ENCODE assay signal across 19 cellular contexts in the genomic region with DNA sequence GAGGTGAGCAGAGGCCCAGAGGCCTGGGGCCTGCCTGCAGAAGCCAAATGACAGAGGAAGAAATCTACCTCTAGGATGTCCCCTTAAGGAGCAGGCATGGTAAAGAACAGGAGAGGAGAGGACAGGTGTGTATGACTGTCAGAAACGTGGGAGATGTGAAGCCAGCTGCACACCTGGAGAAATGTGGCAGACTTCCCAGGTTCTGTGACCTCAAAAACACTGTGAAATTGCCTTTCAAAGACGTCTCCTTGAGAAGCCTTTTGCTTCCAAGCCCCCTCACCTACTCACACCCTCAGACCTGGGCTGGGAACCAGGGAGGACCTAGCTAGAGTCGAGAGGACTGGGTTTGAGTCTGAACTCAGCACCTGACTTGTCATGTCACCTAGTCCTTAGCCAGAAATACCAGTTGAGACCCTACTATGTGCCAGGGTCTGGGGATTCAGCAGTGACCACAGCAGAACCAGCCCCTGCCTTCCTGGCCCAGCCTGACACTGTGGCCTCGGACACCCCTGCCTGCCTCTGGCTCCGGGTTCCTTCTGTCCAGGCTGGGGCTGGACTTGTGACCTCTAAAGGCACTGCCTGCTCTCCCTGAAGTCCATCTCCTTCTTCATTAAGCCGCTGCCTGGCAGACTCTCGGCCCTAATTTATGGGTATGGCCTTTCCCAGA. TPM values are rescaled to one million over a fixed set of nuclear protein-coding genes. Genes with fewer than 3 reads are reported as not detected.
A peak's percentile ranks its signal among the peaks of the same experiment; 100 is the strongest.
DNase-seq lines count a peak whose midpoint lies in the region; ATAC-seq, FAIRE-seq and TF ChIP-seq lines count a peak whose summit lies in the region.
"Had no signal": no experiment of that assay in that cellular context is flagged by ENCODE, and none has a peak within 500 bp of the region (broad histone marks: within the 10 kb centered on the region; RNA-seq: fewer than 3 reads in every experiment).

No MANE protein-coding gene starts in this region.

- TF ChIP-seq RAD21 in HepG2 (CRISPR knock-in tag; IDR thresholded peaks at IDR 0.05): no peak

- POLR2A ChIA-PET in HepG2 (lab: Yijun Ruan, JAX): no interaction called here

- H3K4me3 Mint-ChIP-seq in nephron progenitor cell: no peak overlapping the region

- intact Hi-C loops in right lobe of liver (cut with DNase I): loop anchor here (5.0 to 10.0 kb wide), 3 partner anchors 34 to 221 kb away; no protein-coding TSS in a partner anchor
- intact Hi-C loops in HepG2 (cut with micrococcal nuclease; ENCODE audit: unreplicated experiment): no loop called here
- intact Hi-C loops in upper lobe of right lung (cut with DNase I): loop anchor here (5.0 kb wide), 1 partner anchor 314 kb away; no protein-coding TSS in a partner anchor

- H3K4me3 ChIP-seq in right lobe of liver (no peak overlapping the region), HepG2 (replicated peaks in 1 of 3; ENCODE audit: insufficient read depth in 1 of 3, low read depth in 2 of 3, low read length in 3 of 3) (no peak overlapping the region), upper lobe of right lung (no peak overlapping the region)
- H3K4me3 ChIP-seq: GM12878, GM23248 had no signal

- 0 out of 2 replicates have a peak, but pooled peaks cover 2% of the 10 kb centered on the region for H4K20me1 ChIP-seq in HepG2 (ENCODE audit: insufficient read depth, low read length)

- H3K79me2 ChIP-seq in HepG2 (ENCODE audit: insufficient read depth, low read length): no peaks in the 10 kb centered on the region

- peaks cover 58% of the 10 kb centered on the region for H3K27me3 Mint-ChIP-seq in nephron progenitor cell (ENCODE audit: low read depth, poor library complexity)

- FAIRE-seq in HepG2 (lab: Jason Lieb, UNC): no peak
- FAIRE-seq: GM12878 had no signal

- H3K4me1 Mint-ChIP-seq in nephron progenitor cell: peaks cover 26% of the 10 kb centered on the region

- H3K4me2 ChIP-seq in HepG2 (ENCODE audit: low read depth, low read length): no peak overlapping the region

- ATAC-seq in right lobe of liver: no peak
- no peak for ATAC-seq in HepG2
- no peak for ATAC-seq in upper lobe of right lung
- ATAC-seq: GM12878 had no signal

- H3K27ac ChIP-seq in right lobe of liver: no peak overlapping the region
- no peak overlapping the region for H3K27ac ChIP-seq in HepG2 (ENCODE audit: extremely low read length, insufficient read depth, low read length)
- no peak overlapping the region for H3K27ac ChIP-seq in upper lobe of right lung
- H3K27ac ChIP-seq: 22Rv1, GM23248 had no signal

- in situ Hi-C loops in HepG2 (cut with HindIII; ENCODE audit: extremely low pct_ligation_motif_present, low pct_unique_long_range_greater_than_20kb): loop anchor here (5.0 to 10.0 kb wide), 4 partner anchors 34 to 311 kb away; no protein-coding TSS in a partner anchor

- no peaks in the 10 kb centered on the region for H3K9me3 ChIP-seq in right lobe of liver
- H3K9me3 ChIP-seq in HepG2 (ENCODE audit: low read length): no peaks in the 10 kb centered on the region
- H3K9me3 ChIP-seq in upper lobe of right lung: no peaks in the 10 kb centered on the region

- no peak overlapping the region for H3K27ac Mint-ChIP-seq in nephron progenitor cell

- H3K27me3 ChIP-seq in right lobe of liver: no peaks in the 10 kb centered on the region
- peaks cover 8 to 43% of the 10 kb centered on the region in 2 experiments for H3K27me3 ChIP-seq in HepG2 (ENCODE audit: control insufficient read depth in 1 of 2, insufficient read depth in 2 of 2, low read length in 2 of 2)
- peaks cover 20% of the 10 kb centered on the region for H3K27me3 ChIP-seq in upper lobe of right lung

- peak; percentile 50 for DNase-seq in DMS53 (lab: John Stamatoyannopoulos, UW)
- no peak for DNase-seq in DMS53 treated with DMSO at 0.1 percent for 48 hours (lab: John Stamatoyannopoulos, UW; ENCODE audit: unreplicated experiment)
- DNase-seq in right lobe of liver: peak in 2 of 3 donors; percentile 9 to 14
- no peak for DNase-seq in HepG2 (ENCODE audit: low spot score)
- DNase-seq in nephron progenitor cell: peak; percentile 41
- DNase-seq in upper lobe of right lung: peak; percentile 42
- no peak for DNase-seq in NCI-H510A treated with DMSO at 0.1 percent for 48 hours (lab: John Stamatoyannopoulos, UW)
- DNase-seq in GM19238 (ENCODE audit: insufficient read length, low spot score): no peak
- DNase-seq: C1 segment of cervical spinal cord, COR-L47, DMS153, GM23248, NCI-H146, NCI-H446 treated with DMSO at 0.1 percent for 48 hours, NCI-H774, SIG-M5 had no signal

- WGBS in right lobe of liver (ENCODE audit: insufficient coverage, low coverage, low lambda C conversion rate, missing lambda C conversion rate): 67% methylated on average over 3 of the region's 7 CpGs
- 3% methylated on average over 5 of the region's 7 CpGs for WGBS in HepG2 (ENCODE audit: low lambda C conversion rate)

- H3K9ac ChIP-seq in HepG2 (ENCODE audit: insufficient read depth, low read depth, low read length): no peak overlapping the region
- H3K9ac ChIP-seq: GM23248 had no signal

- TF ChIP-seq EP300 in HepG2 (IDR thresholded peaks at IDR 0.05; ENCODE audit: low read depth in 2 of 2, low read length in 2 of 2) (no peak), HepG2 (CRISPR knock-in tag; IDR thresholded peaks at IDR 0.05; ENCODE audit: borderline replicate concordance) (no peak)

- CTCF ChIA-PET in HepG2 (lab: Yijun Ruan, JAX; ENCODE audit: low intra/inter-chr PET ratio, low total read pairs): no interaction called here

- no peaks in the 10 kb centered on the region for H3K9me3 Mint-ChIP-seq in nephron progenitor cell

- no peaks in the 10 kb centered on the region for H3K36me3 Mint-ChIP-seq in nephron progenitor cell (ENCODE audit: low read depth)

- no peak for TF ChIP-seq CTCF in right lobe of liver (IDR thresholded peaks at IDR 0.05)
- no peak for TF ChIP-seq CTCF in HepG2 (CRISPR knock-in tag; IDR thresholded peaks at IDR 0.05)
- no peak for TF ChIP-seq CTCF in nephron progenitor cell (IDR thresholded peaks at IDR 0.05)
- TF ChIP-seq CTCF in upper lobe of right lung (IDR thresholded peaks at IDR 0.05): no peak

- BruUV-seq in HepG2 (replicated peaks; lab: Mats Ljungman, UMichigan): no TSS peak

- no peak overlapping the region for H2AFZ ChIP-seq in HepG2 (ENCODE audit: low read length)
- H2AFZ ChIP-seq: GM23248 had no signal

- no peak for TF ChIP-seq POLR2A in right lobe of liver (IDR thresholded peaks at IDR 0.05)
- no peak for TF ChIP-seq POLR2A in HepG2 (IDR thresholded peaks at IDR 0.05; ENCODE audit: insufficient read depth in 1 of 2, low read depth in 2 of 2, low read length in 2 of 2)

- H3K4me1 ChIP-seq in right lobe of liver (peaks cover 0 to 6% (median 0%) of the 10 kb centered on the region in 4 donors), HepG2 (ENCODE audit: insufficient read depth, low read length) (peaks cover 12% of the 10 kb centered on the region; the same call in 1 of the 2 replicates), upper lobe of right lung (no peaks in the 10 kb centered on the region)

- no peaks in the 10 kb centered on the region for H3K36me3 ChIP-seq in right lobe of liver
- H3K36me3 ChIP-seq in HepG2 (replicated peaks in 1 of 2; ENCODE audit: control insufficient read depth in 1 of 2, insufficient read depth in 2 of 2, low read length in 2 of 2): no peaks in the 10 kb centered on the region
- H3K36me3 ChIP-seq in upper lobe of right lung: no peaks in the 10 kb centered on the region

TF ChIP-seq in HepG2, 621 proteins besides CTCF, POLR2A, EP300 and RAD21 (continues in another document):
- TF ChIP-seq RFX3 (CRISPR knock-in tag; IDR thresholded peaks at IDR 0.05): no peak
- TF ChIP-seq TRIM24 (CRISPR knock-in tag; IDR thresholded peaks at IDR 0.05): no peak

RNA-seq across cellular contexts. Expression of gene TPBGL, which starts 5.6 kb away (rescaled TPM):
- total RNA-seq in right lobe of liver: not detected
- total RNA-seq in HepG2 (2016; rRNA removed; fragmentation: Illumina TruSeq; extraction: Trizol): not detected in 2 replicates
- total RNA-seq in HepG2 (2016; cell fraction: cytosol; rRNA removed; fragmentation: Illumina TruSeq; extraction: Trizol; ENCODE audit: low read depth): not detected in 2 replicates
- not detected in 2 replicates for total RNA-seq in HepG2 (2016; cell fraction: insoluble cytoplasmic fraction; rRNA removed; fragmentation: Illumina TruSeq; extraction: Trizol)
- total RNA-seq in HepG2 (2016; cell fraction: membrane; rRNA removed; fragmentation: Illumina TruSeq; extraction: Trizol): not detected in 2 replicates
- total RNA-seq in HepG2 (2016; cell fraction: nucleus; rRNA removed; fragmentation: Illumina TruSeq; extraction: Trizol): not detected in 2 replicates
- not detected in 2 replicates for polyA plus RNA-seq in HepG2 (2011; rRNA removed)
- polyA plus RNA-seq in HepG2 (2011; cell fraction: cytosol; rRNA removed): not detected in 2 replicates
- polyA plus RNA-seq in HepG2 (2011; cell fraction: nucleus; rRNA removed): 0.05 TPM in 1 of 2 replicates, not detected in the other
- not detected in 2 replicates for polyA plus RNA-seq in HepG2 (2012)
- not detected in 2 replicates for polyA plus RNA-seq in HepG2 (2016; cell fraction: cytosol; fragmentation: Illumina TruSeq; extraction: Trizol; ENCODE audit: low read depth)
- polyA plus RNA-seq in HepG2 (2016; cell fraction: insoluble cytoplasmic fraction; fragmentation: Illumina TruSeq; extraction: Trizol; ENCODE audit: low read depth): not detected in 2 replicates
- polyA plus RNA-seq in HepG2 (2016; cell fraction: membrane; fragmentation: Illumina TruSeq; extraction: Trizol; ENCODE audit: low read depth): 0.07 and 0.18 TPM in 2 replicates
- polyA plus RNA-seq in HepG2 (2016; cell fraction: nucleus; fragmentation: Illumina TruSeq; extraction: Trizol; ENCODE audit: insufficient read depth, low read depth): not detected in 2 replicates
- polyA minus RNA-seq in HepG2 (2011; rRNA and poly(A)+ RNA removed; ENCODE audit: low replicate concordance): not detected in 2 replicates
- not detected in 2 replicates for polyA minus RNA-seq in HepG2 (2011; cell fraction: cytosol; rRNA and poly(A)+ RNA removed)
- polyA minus RNA-seq in HepG2 (2011; cell fraction: nucleus; rRNA and poly(A)+ RNA removed): 0.12 TPM in 1 of 2 replicates, not detected in the other
- total RNA-seq in upper lobe of right lung: 0.64 TPM
- total RNA-seq: G401, GM12878, GM23248 had no signal
- polyA plus RNA-seq: GM12878, GM23248 had no signal

Comparison
In these comparisons a context has a peak if more than half of its experiments do, and no peak if none do; other contexts are left out.
1. DNase-seq: peak in DMS53 (single experiment), right lobe of liver (2 of 3), nephron progenitor cell (single experiment) and upper lobe of right lung (single experiment); none in DMS53 treated with DMSO at 0.1 percent for 48 hours (single experiment), HepG2 (single experiment), NCI-H510A treated with DMSO at 0.1 percent for 48 hours (single experiment) and GM19238 (single experiment).